In genomic region chr20:2172305-2173175, GRCh38 we compare ENCODE assay signal across 1 cellular context.
A peak's percentile ranks its signal among the peaks of the same experiment; 100 is the strongest.
TF ChIP-seq lines count a peak whose summit lies in the region.

No MANE protein-coding gene starts in this region.

TF ChIP-seq in HepG2, 621 proteins besides CTCF, POLR2A, EP300 and RAD21 (continued from another document and continues in another):
- TF ChIP-seq HNF4G (IDR thresholded peaks at IDR 0.05; ENCODE audit: borderline replicate concordance, low read depth, low read length), result no peak
- TF ChIP-seq HNF4G (CRISPR knock-in tag; IDR thresholded peaks at IDR 0.05; ENCODE audit: borderline replicate concordance, low read depth), result no peak
- no peak for TF ChIP-seq ZMAT3 (CRISPR knock-in tag; conservative IDR thresholded peaks at IDR 0.05)
- no peak for TF ChIP-seq YEATS2 (CRISPR knock-in tag; IDR thresholded peaks at IDR 0.05; ENCODE audit: borderline replicate concordance)
- TF ChIP-seq MXI1 (IDR thresholded peaks at IDR 0.05; ENCODE audit: borderline replicate concordance, low read depth, low read length), result no peak
- TF ChIP-seq, protein P1, sequence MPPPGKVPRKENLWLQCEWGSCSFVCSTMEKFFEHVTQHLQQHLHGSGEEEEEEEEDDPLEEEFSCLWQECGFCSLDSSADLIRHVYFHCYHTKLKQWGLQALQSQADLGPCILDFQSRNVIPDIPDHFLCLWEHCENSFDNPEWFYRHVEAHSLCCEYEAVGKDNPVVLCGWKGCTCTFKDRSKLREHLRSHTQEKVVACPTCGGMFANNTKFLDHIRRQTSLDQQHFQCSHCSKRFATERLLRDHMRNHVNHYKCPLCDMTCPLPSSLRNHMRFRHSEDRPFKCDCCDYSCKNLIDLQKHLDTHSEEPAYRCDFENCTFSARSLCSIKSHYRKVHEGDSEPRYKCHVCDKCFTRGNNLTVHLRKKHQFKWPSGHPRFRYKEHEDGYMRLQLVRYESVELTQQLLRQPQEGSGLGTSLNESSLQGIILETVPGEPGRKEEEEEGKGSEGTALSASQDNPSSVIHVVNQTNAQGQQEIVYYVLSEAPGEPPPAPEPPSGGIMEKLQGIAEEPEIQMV (CRISPR knock-in tag; IDR thresholded peaks at IDR 0.05; ENCODE audit: low read depth), result no peak
- TF ChIP-seq FIP1L1 (IDR thresholded peaks at IDR 0.05; ENCODE audit: borderline replicate concordance, insufficient read depth, low read depth, low read length), result no peak
- no peak for TF ChIP-seq ZNF550 (CRISPR knock-in tag; IDR thresholded peaks at IDR 0.05; ENCODE audit: borderline replicate concordance)
- TF ChIP-seq AGO1 (IDR thresholded peaks at IDR 0.05; ENCODE audit: low read depth, low read length, poor library complexity, severe bottlenecking), result no peak
- no peak for TF ChIP-seq YY1 (IDR thresholded peaks at IDR 0.05; ENCODE audit: insufficient read depth, insufficient replicate concordance, low read depth, low read length)
- TF ChIP-seq SP140L (CRISPR knock-in tag; IDR thresholded peaks at IDR 0.05; ENCODE audit: borderline replicate concordance), result no peak
- no peak for TF ChIP-seq ZNF343 (CRISPR knock-in tag; IDR thresholded peaks at IDR 0.05)
- no peak for TF ChIP-seq ZNF788 (CRISPR knock-in tag; IDR thresholded peaks at IDR 0.05; ENCODE audit: borderline replicate concordance)
- TF ChIP-seq PITX1 (CRISPR knock-in tag; IDR thresholded peaks at IDR 0.05), result peak; percentile 51; the same call in 1 of the 2 replicates
- no peak for TF ChIP-seq ZEB1 (IDR thresholded peaks at IDR 0.05; ENCODE audit: insufficient replicate concordance, low read depth)
- TF ChIP-seq ARNT (IDR thresholded peaks at IDR 0.05), result no peak
- TF ChIP-seq SOX5 (CRISPR knock-in tag; IDR thresholded peaks at IDR 0.05; ENCODE audit: borderline replicate concordance), result 0 out of 2 replicates have a peak, but pooled peaks have one; percentile 20
- no peak for TF ChIP-seq ZGPAT (CRISPR knock-in tag; IDR thresholded peaks at IDR 0.05)
- TF ChIP-seq NR2F2 (IDR thresholded peaks at IDR 0.05; ENCODE audit: borderline replicate concordance, low read depth), result no peak
- 0 out of 2 replicates have a peak, but pooled peaks have one; percentile 22 for TF ChIP-seq TBX2 (CRISPR knock-in tag; IDR thresholded peaks at IDR 0.05; ENCODE audit: borderline replicate concordance)
- no peak for TF ChIP-seq ZNF530 (CRISPR knock-in tag; IDR thresholded peaks at IDR 0.05; ENCODE audit: low read depth)
- no peak for TF ChIP-seq ZNF879 (CRISPR knock-in tag; IDR thresholded peaks at IDR 0.05)
- no peak for TF ChIP-seq SRSF9 (IDR thresholded peaks at IDR 0.05; ENCODE audit: borderline replicate concordance, insufficient read depth, low read depth, low read length, poor library complexity, severe bottlenecking)
- TF ChIP-seq KAT2B (IDR thresholded peaks at IDR 0.05; ENCODE audit: borderline replicate concordance, low read depth, low read length), result no peak
- no peak for TF ChIP-seq ZNF557 (CRISPR knock-in tag; IDR thresholded peaks at IDR 0.05)
- no peak for TF ChIP-seq ZMYM3 (CRISPR knock-in tag; IDR thresholded peaks at IDR 0.05)
- no peak for TF ChIP-seq SMARCC2 (IDR thresholded peaks at IDR 0.05)
- TF ChIP-seq NR2F1 (CRISPR knock-in tag; IDR thresholded peaks at IDR 0.05), result 0 out of 4 replicates have a peak, but pooled peaks of 1 of the 2 experiments have one; percentile 17
- TF ChIP-seq CC2D1A (CRISPR knock-in tag; IDR thresholded peaks at IDR 0.05), result no peak
- TF ChIP-seq, protein P2, sequence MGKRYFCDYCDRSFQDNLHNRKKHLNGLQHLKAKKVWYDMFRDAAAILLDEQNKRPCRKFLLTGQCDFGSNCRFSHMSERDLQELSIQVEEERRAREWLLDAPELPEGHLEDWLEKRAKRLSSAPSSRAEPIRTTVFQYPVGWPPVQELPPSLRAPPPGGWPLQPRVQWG (CRISPR knock-in tag; IDR thresholded peaks at IDR 0.05; ENCODE audit: borderline replicate concordance, low read depth), result no peak
- TF ChIP-seq, protein P3, sequence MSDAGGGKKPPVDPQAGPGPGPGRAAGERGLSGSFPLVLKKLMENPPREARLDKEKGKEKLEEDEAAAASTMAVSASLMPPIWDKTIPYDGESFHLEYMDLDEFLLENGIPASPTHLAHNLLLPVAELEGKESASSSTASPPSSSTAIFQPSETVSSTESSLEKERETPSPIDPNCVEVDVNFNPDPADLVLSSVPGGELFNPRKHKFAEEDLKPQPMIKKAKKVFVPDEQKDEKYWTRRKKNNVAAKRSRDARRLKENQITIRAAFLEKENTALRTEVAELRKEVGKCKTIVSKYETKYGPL (CRISPR knock-in tag; IDR thresholded peaks at IDR 0.05), result no peak
- TF ChIP-seq, protein P4, sequence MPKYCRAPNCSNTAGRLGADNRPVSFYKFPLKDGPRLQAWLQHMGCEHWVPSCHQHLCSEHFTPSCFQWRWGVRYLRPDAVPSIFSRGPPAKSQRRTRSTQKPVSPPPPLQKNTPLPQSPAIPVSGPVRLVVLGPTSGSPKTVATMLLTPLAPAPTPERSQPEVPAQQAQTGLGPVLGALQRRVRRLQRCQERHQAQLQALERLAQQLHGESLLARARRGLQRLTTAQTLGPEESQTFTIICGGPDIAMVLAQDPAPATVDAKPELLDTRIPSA (CRISPR knock-in tag; IDR thresholded peaks at IDR 0.05; ENCODE audit: borderline replicate concordance), result no peak
- TF ChIP-seq, protein P5, sequence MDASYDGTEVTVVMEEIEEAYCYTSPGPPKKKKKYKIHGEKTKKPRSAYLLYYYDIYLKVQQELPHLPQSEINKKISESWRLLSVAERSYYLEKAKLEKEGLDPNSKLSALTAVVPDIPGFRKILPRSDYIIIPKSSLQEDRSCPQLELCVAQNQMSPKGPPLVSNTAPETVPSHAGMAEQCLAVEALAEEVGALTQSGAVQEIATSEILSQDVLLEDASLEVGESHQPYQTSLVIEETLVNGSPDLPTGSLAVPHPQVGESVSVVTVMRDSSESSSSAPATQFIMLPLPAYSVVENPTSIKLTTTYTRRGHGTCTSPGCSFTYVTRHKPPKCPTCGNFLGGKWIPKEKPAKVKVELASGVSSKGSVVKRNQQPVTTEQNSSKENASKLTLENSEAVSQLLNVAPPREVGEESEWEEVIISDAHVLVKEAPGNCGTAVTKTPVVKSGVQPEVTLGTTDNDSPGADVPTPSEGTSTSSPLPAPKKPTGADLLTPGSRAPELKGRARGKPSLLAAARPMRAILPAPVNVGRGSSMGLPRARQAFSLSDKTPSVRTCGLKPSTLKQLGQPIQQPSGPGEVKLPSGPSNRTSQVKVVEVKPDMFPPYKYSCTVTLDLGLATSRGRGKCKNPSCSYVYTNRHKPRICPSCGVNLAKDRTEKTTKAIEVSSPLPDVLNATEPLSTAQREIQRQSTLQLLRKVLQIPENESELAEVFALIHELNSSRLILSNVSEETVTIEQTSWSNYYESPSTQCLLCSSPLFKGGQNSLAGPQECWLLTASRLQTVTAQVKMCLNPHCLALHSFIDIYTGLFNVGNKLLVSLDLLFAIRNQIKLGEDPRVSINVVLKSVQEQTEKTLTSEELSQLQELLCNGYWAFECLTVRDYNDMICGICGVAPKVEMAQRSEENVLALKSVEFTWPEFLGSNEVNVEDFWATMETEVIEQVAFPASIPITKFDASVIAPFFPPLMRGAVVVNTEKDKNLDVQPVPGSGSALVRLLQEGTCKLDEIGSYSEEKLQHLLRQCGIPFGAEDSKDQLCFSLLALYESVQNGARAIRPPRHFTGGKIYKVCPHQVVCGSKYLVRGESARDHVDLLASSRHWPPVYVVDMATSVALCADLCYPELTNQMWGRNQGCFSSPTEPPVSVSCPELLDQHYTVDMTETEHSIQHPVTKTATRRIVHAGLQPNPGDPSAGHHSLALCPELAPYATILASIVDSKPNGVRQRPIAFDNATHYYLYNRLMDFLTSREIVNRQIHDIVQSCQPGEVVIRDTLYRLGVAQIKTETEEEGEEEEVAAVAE (CRISPR knock-in tag; IDR thresholded peaks at IDR 0.05; ENCODE audit: borderline replicate concordance), result no peak
- no peak for TF ChIP-seq ONECUT2 (CRISPR knock-in tag; IDR thresholded peaks at IDR 0.05)
- peak; percentile 56; the same call in 1 of the 2 replicates for TF ChIP-seq ZNF598 (CRISPR knock-in tag; IDR thresholded peaks at IDR 0.05; ENCODE audit: borderline replicate concordance)
- no peak for TF ChIP-seq TOPORS (CRISPR knock-in tag; IDR thresholded peaks at IDR 0.05)
- TF ChIP-seq ATF7-NPFF (CRISPR knock-in tag; IDR thresholded peaks at IDR 0.05; ENCODE audit: low read depth), result no peak
- no peak for TF ChIP-seq MYNN (CRISPR knock-in tag; IDR thresholded peaks at IDR 0.05; ENCODE audit: low read depth)
- no peak for TF ChIP-seq ZNF75D (CRISPR knock-in tag; IDR thresholded peaks at IDR 0.05; ENCODE audit: borderline replicate concordance)
- TF ChIP-seq MBNL3 (CRISPR knock-in tag; conservative IDR thresholded peaks at IDR 0.05), result no peak
- no peak for TF ChIP-seq CENPX (CRISPR knock-in tag; IDR thresholded peaks at IDR 0.05)
- no peak for TF ChIP-seq ZFP36L1 (CRISPR knock-in tag; IDR thresholded peaks at IDR 0.05)
- TF ChIP-seq ZNF331 (CRISPR knock-in tag; IDR thresholded peaks at IDR 0.05), result peak; percentile 45; the same call in 1 of the 2 replicates
- no peak for TF ChIP-seq FOXJ3 (CRISPR knock-in tag; IDR thresholded peaks at IDR 0.05; ENCODE audit: borderline replicate concordance)
- TF ChIP-seq CEBPG (CRISPR knock-in tag; IDR thresholded peaks at IDR 0.05), result peak; percentile 11; the same call in 1 of the 2 replicates
- no peak for TF ChIP-seq ZNF800 (CRISPR knock-in tag; IDR thresholded peaks at IDR 0.05)
- no peak for TF ChIP-seq ZNF441 (CRISPR knock-in tag; IDR thresholded peaks at IDR 0.05; ENCODE audit: borderline replicate concordance)
- TF ChIP-seq ZNF546 (CRISPR knock-in tag; conservative IDR thresholded peaks at IDR 0.05), result no peak
- TF ChIP-seq ZNF605 (CRISPR knock-in tag; IDR thresholded peaks at IDR 0.05), result no peak
- TF ChIP-seq ZNF768 (CRISPR knock-in tag; IDR thresholded peaks at IDR 0.05), result peak; percentile 30; the same call in 1 of the 2 replicates
- no peak for TF ChIP-seq SMARCE1 (IDR thresholded peaks at IDR 0.05; ENCODE audit: borderline replicate concordance)
- TF ChIP-seq ZNF713 (CRISPR knock-in tag; IDR thresholded peaks at IDR 0.05), result no peak
- no peak for TF ChIP-seq ZNF547 (CRISPR knock-in tag; IDR thresholded peaks at IDR 0.05)
- TF ChIP-seq SMYD3 (CRISPR knock-in tag; IDR thresholded peaks at IDR 0.05), result no peak
- TF ChIP-seq, protein P6, sequence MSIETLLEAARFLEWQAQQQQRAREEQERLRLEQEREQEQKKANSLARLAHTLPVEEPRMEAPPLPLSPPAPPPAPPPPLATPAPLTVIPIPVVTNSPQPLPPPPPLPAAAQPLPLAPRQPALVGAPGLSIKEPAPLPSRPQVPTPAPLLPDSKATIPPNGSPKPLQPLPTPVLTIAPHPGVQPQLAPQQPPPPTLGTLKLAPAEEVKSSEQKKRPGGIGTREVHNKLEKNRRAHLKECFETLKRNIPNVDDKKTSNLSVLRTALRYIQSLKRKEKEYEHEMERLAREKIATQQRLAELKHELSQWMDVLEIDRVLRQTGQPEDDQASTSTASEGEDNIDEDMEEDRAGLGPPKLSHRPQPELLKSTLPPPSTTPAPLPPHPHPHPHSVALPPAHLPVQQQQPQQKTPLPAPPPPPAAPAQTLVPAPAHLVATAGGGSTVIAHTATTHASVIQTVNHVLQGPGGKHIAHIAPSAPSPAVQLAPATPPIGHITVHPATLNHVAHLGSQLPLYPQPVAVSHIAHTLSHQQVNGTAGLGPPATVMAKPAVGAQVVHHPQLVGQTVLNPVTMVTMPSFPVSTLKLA (IDR thresholded peaks at IDR 0.05), result no peak
- no peak for TF ChIP-seq EED (CRISPR knock-in tag; IDR thresholded peaks at IDR 0.05)
- TF ChIP-seq AHR (CRISPR knock-in tag; IDR thresholded peaks at IDR 0.05), result no peak
- TF ChIP-seq TBX3 (IDR thresholded peaks at IDR 0.05; ENCODE audit: borderline replicate concordance), result no peak
- TF ChIP-seq, protein P7, sequence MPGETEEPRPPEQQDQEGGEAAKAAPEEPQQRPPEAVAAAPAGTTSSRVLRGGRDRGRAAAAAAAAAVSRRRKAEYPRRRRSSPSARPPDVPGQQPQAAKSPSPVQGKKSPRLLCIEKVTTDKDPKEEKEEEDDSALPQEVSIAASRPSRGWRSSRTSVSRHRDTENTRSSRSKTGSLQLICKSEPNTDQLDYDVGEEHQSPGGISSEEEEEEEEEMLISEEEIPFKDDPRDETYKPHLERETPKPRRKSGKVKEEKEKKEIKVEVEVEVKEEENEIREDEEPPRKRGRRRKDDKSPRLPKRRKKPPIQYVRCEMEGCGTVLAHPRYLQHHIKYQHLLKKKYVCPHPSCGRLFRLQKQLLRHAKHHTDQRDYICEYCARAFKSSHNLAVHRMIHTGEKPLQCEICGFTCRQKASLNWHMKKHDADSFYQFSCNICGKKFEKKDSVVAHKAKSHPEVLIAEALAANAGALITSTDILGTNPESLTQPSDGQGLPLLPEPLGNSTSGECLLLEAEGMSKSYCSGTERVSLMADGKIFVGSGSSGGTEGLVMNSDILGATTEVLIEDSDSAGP (CRISPR knock-in tag; IDR thresholded peaks at IDR 0.05; ENCODE audit: borderline replicate concordance), result 0 out of 2 replicates have a peak, but pooled peaks have one; percentile 44
- TF ChIP-seq ZNF580 (CRISPR knock-in tag; IDR thresholded peaks at IDR 0.05; ENCODE audit: borderline replicate concordance, low read depth), result no peak
- TF ChIP-seq ZNF431 (CRISPR knock-in tag; IDR thresholded peaks at IDR 0.05; ENCODE audit: borderline replicate concordance, low read depth), result no peak
